ENCODE assay signal across 15 cellular contexts in genomic region chr4:20490734-20491133, GRCh38.
DNase-seq lines count a peak whose midpoint lies in the region; ATAC-seq and TF ChIP-seq lines count a peak whose summit lies in the region.
"Had no signal": no experiment of that assay in that cellular context is flagged by ENCODE, and none has a peak within 500 bp of the region (broad histone marks: within the 10 kb centered on the region; RNA-seq: fewer than 3 reads in every experiment).

No MANE protein-coding gene starts in this region.

- H3K4me3 ChIP-seq in right cardiac atrium (ENCODE audit: low read length) = no peak overlapping the region
- no peak overlapping the region for H3K4me3 ChIP-seq in WERI-Rb-1 (ENCODE audit: low read depth, low read length)
- H3K4me3 ChIP-seq in fibroblast of the aortic adventitia (ENCODE audit: low read depth, low read length) = no peak overlapping the region
- H3K4me3 ChIP-seq in breast epithelium = no peak overlapping the region

- TF ChIP-seq POLR2A in breast epithelium (IDR thresholded peaks at IDR 0.05) = no peak

- H3K27ac ChIP-seq in right cardiac atrium (ENCODE audit: low read length) (no peak overlapping the region), WERI-Rb-1 (no peak overlapping the region), breast epithelium (no peak overlapping the region)

- DNase-seq in right cardiac atrium (peak; percentile 15 to 67 (median 67)), Right ventricle myocardium superior (no peak), WERI-Rb-1 (no peak), fibroblast of the aortic adventitia (ENCODE audit: low read depth) (no peak), GF-D8 (lab: John Stamatoyannopoulos, UW) (no peak), kidney tubule cell (ENCODE audit: low spot score) (no peak), breast epithelium (ENCODE audit: low spot score in 2 of 2) (no peak), cerebellum (ENCODE audit: low spot score) (no peak)
- DNase-seq: COR-L47, EL, MV-4-11, NCI-H1417 treated with DMSO at 0.1 percent for 48 hours, NCI-H2029, NCI-H2171 treated with DMSO at 0.1 percent for 48 hours, NCI-H446 treated with DMSO at 0.1 percent for 48 hours had no signal

- TF ChIP-seq CTCF in WERI-Rb-1 (IDR thresholded peaks at IDR 0.05; ENCODE audit: low read depth, low read length) (peak; percentile 29; the same call in 1 of the 2 replicates), fibroblast of the aortic adventitia (IDR thresholded peaks at IDR 0.05; ENCODE audit: insufficient read depth, low read length) (peak; percentile 23), breast epithelium (IDR thresholded peaks at IDR 0.05) (no peak)

- ATAC-seq in right cardiac atrium (peak; percentile 50 to 74), Right ventricle myocardium superior (ENCODE audit: poor library complexity) (no peak)

- H3K27me3 ChIP-seq in right cardiac atrium (ENCODE audit: control insufficient read depth, insufficient read depth) (no peaks in the 10 kb centered on the region), WERI-Rb-1 (ENCODE audit: insufficient read depth, low read depth, severe bottlenecking) (no peaks in the 10 kb centered on the region), breast epithelium (no peaks in the 10 kb centered on the region)

- intact Hi-C loops in right cardiac atrium (cut with DNase I) (no loop called here), Right ventricle myocardium superior (cut with DNase I) (no loop called here), breast epithelium (cut with DNase I; ENCODE audit: low total_unique reads) (no loop called here)

- whole genome bisulfite sequencing in right cardiac atrium = 29% methylated on average over 3 of the region's 3 CpGs

- no peaks in the 10 kb centered on the region for H3K36me3 ChIP-seq in WERI-Rb-1
- H3K36me3 ChIP-seq in breast epithelium = no peaks in the 10 kb centered on the region

- H3K9me3 ChIP-seq in right cardiac atrium (ENCODE audit: control insufficient read depth, low read length) (no peaks in the 10 kb centered on the region), WERI-Rb-1 (ENCODE audit: severe bottlenecking) (no peaks in the 10 kb centered on the region), breast epithelium (no peaks in the 10 kb centered on the region)

- H3K4me1 ChIP-seq in right cardiac atrium (ENCODE audit: control insufficient read depth, insufficient read depth, low read length) (no peaks in the 10 kb centered on the region), breast epithelium (no peaks in the 10 kb centered on the region)

Comparison
In these comparisons a context has a peak if more than half of its experiments do, and no peak if none do; other contexts are left out.
1. DNase-seq: peak in right cardiac atrium (3 of 3); none in Right ventricle myocardium superior (single experiment), WERI-Rb-1 (single experiment), fibroblast of the aortic adventitia (single experiment), GF-D8 (single experiment), kidney tubule cell (single experiment), breast epithelium (0 of 2) and cerebellum (single experiment).
2. CTCF ChIP-seq: peak in WERI-Rb-1 (single experiment) and fibroblast of the aortic adventitia (single experiment); none in breast epithelium (0 of 3).